In the genomic region with DNA sequence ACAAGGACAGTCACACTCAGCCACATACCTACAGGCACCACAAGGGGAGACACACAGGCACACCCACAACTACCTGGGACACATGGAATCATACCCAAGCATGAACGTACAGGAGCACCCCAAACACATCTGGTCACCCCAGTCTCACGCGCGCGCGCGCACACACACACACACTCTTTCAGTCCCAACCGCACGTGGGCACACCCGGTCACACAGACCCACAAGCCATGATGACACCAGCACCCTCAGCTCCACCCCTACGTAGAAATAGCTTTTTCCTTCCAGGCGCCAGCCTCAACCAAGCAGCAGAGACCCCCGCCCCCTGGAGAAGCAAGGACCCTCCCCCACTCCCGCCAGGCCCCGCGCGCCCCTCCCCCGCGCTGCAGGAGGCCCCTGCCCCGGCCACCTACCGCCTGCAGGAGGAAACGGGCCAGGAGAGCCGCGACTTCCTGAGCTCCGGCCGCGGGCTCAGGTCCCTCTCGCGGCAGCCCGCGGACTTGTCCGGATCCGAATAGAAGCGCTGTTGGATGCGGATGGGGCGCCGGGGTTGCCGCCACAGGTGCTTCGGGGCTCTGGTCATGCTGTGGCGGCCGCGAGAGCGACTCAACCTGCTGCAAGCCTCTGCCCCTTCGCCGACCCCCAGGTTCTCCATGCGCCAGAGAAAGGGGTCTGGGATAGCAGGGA, we compare ENCODE assay signal across 9 cellular contexts. TPM values are rescaled to one million over a fixed set of nuclear protein-coding genes. Genes with fewer than 3 reads are reported as not detected.
A peak's percentile ranks its signal among the peaks of the same experiment; 100 is the strongest.
DNase-seq lines count a peak whose midpoint lies in the region; ATAC-seq and TF ChIP-seq lines count a peak whose summit lies in the region.
"Had no signal": no experiment of that assay in that cellular context is flagged by ENCODE, and none has a peak within 500 bp of the region (broad histone marks: within the 10 kb centered on the region; RNA-seq: fewer than 3 reads in every experiment).

No MANE protein-coding gene starts in this region.

- H3K27ac ChIP-seq in neural cell (ENCODE audit: low read length) (peak overlapping the region; percentile 47), MM.1S (ENCODE audit: low read length) (no peak overlapping the region)

- peaks cover 0 to 21% (median 3%) of the 10 kb centered on the region in 5 experiments for H3K9me3 Mint-ChIP-seq in brain

- ATAC-seq in GM19463 (IDR thresholded peaks at IDR 0.05; ENCODE audit: unreplicated experiment) (no peak), HG03571 (IDR thresholded peaks at IDR 0.05; ENCODE audit: unreplicated experiment) (no peak)

- TF ChIP-seq CTCF in brain (conservative IDR thresholded peaks at IDR 0.05) = peak in 1 of 2 experiments; percentile 47
- peak; percentile 60 for TF ChIP-seq CTCF in neural cell (IDR thresholded peaks at IDR 0.05; ENCODE audit: poor library complexity, severe bottlenecking)
- TF ChIP-seq CTCF in MM.1S (IDR thresholded peaks at IDR 0.05; ENCODE audit: low read length) = no peak

- TF ChIP-seq RAD21 in neural cell (conservative IDR thresholded peaks at IDR 0.05) = peak; percentile 56

- H3K9me3 ChIP-seq in neural cell (ENCODE audit: low read length) (no peaks in the 10 kb centered on the region), MM.1S (replicated peaks; ENCODE audit: insufficient read depth, low read length) (no peaks in the 10 kb centered on the region)

- H3K27ac Mint-ChIP-seq in brain = peak overlapping the region in 4 of 5 experiments; percentile 79 to 91 (median 82)
- H3K27ac Mint-ChIP-seq: nephron had no signal

- no peak for TF ChIP-seq EP300 in neural cell (conservative IDR thresholded peaks at IDR 0.05; ENCODE audit: poor library complexity, severe bottlenecking)

- H3K4me2 ChIP-seq in neural cell (ENCODE audit: low read length) (peak overlapping the region; percentile 51), MM.1S (ENCODE audit: low read depth, low read length) (no peak overlapping the region)

- H3K9me2 ChIP-seq in neural cell (ENCODE audit: insufficient read depth, low read length) = no peaks in the 10 kb centered on the region
- no peaks in the 10 kb centered on the region for H3K9me2 ChIP-seq in MM.1S (replicated peaks; ENCODE audit: insufficient read depth, low read length)

- no peaks in the 10 kb centered on the region for H3K4me1 ChIP-seq in MM.1S (ENCODE audit: low read length)

- H3K27me3 Mint-ChIP-seq in brain = peaks cover 72% of the 10 kb centered on the region

- no peaks in the 10 kb centered on the region for H3K36me3 ChIP-seq in neural cell (ENCODE audit: insufficient read depth, low read length)
- H3K36me3 ChIP-seq in MM.1S (replicated peaks; ENCODE audit: insufficient read depth, low read length) = no peaks in the 10 kb centered on the region

- peaks cover 27% of the 10 kb centered on the region for H3K27me3 ChIP-seq in neural cell (ENCODE audit: insufficient read depth, low read depth, low read length)
- peaks cover 44% of the 10 kb centered on the region for H3K27me3 ChIP-seq in MM.1S (replicated peaks; ENCODE audit: insufficient read depth, low read length)

- peak overlapping the region; percentile 73 for H3K9ac ChIP-seq in neural cell (ENCODE audit: low read length)
- no peak overlapping the region for H3K9ac ChIP-seq in MM.1S (ENCODE audit: low read length)

- H3K79me2 ChIP-seq in neural cell (replicated peaks; ENCODE audit: insufficient read depth, low read length) = no peaks in the 10 kb centered on the region
- H3K79me2 ChIP-seq in MM.1S (ENCODE audit: low read length) = no peaks in the 10 kb centered on the region

- DNase-seq in NCI-H1694 (lab: John Stamatoyannopoulos, UW) (peak; percentile 15), NCI-H1694 treated with DMSO at 0.1 percent for 48 hours (lab: John Stamatoyannopoulos, UW) (no peak), NCI-H1105 treated with DMSO at 0.1 percent for 48 hours (lab: John Stamatoyannopoulos, UW) (peak; percentile 52), MM.1S (no peak)

- H3K4me3 ChIP-seq in neural cell (ENCODE audit: low read length) (peak overlapping the region; percentile 80), MM.1S (ENCODE audit: low read length) (no peak overlapping the region)

- peak overlapping the region; percentile 81 to 93 (median 89) for H3K4me3 Mint-ChIP-seq in brain

- H2AFZ ChIP-seq in neural cell (ENCODE audit: low read depth, low read length) = peak overlapping the region; percentile 65
- no peak overlapping the region for H2AFZ ChIP-seq in MM.1S (ENCODE audit: low read length)

- peaks cover 34% of the 10 kb centered on the region for H3K4me1 Mint-ChIP-seq in brain

- H4K20me1 ChIP-seq in neural cell (ENCODE audit: insufficient read depth) = no peaks in the 10 kb centered on the region
- no peaks in the 10 kb centered on the region for H4K20me1 ChIP-seq in MM.1S (ENCODE audit: insufficient read depth, low read length)

- H3K36me3 Mint-ChIP-seq in brain = no peaks in the 10 kb centered on the region

- H3F3A ChIP-seq in neural cell (ENCODE audit: insufficient read depth, low read length, poor library complexity, severe bottlenecking) (no peaks in the 10 kb centered on the region), MM.1S (ENCODE audit: insufficient read depth, low read length) (no peaks in the 10 kb centered on the region)

TF ChIP-seq in neural cell, 6 proteins besides CTCF, POLR2A, EP300 and RAD21:
- TF ChIP-seq POLR2AphosphoS5 (IDR thresholded peaks at IDR 0.05) (peak; percentile 37), EZH2 (IDR thresholded peaks at IDR 0.05; ENCODE audit: borderline replicate concordance, insufficient read depth, low read length, poor library complexity, severe bottlenecking) (no peak), SMC3 (conservative IDR thresholded peaks at IDR 0.05; ENCODE audit: poor library complexity) (peak; percentile 61), MXI1 (conservative IDR thresholded peaks at IDR 0.05; ENCODE audit: poor library complexity, severe bottlenecking) (peak; percentile 38), TAF1 (IDR thresholded peaks at IDR 0.05; ENCODE audit: low read depth) (no peak)
- TF ChIP-seq, protein P1, sequence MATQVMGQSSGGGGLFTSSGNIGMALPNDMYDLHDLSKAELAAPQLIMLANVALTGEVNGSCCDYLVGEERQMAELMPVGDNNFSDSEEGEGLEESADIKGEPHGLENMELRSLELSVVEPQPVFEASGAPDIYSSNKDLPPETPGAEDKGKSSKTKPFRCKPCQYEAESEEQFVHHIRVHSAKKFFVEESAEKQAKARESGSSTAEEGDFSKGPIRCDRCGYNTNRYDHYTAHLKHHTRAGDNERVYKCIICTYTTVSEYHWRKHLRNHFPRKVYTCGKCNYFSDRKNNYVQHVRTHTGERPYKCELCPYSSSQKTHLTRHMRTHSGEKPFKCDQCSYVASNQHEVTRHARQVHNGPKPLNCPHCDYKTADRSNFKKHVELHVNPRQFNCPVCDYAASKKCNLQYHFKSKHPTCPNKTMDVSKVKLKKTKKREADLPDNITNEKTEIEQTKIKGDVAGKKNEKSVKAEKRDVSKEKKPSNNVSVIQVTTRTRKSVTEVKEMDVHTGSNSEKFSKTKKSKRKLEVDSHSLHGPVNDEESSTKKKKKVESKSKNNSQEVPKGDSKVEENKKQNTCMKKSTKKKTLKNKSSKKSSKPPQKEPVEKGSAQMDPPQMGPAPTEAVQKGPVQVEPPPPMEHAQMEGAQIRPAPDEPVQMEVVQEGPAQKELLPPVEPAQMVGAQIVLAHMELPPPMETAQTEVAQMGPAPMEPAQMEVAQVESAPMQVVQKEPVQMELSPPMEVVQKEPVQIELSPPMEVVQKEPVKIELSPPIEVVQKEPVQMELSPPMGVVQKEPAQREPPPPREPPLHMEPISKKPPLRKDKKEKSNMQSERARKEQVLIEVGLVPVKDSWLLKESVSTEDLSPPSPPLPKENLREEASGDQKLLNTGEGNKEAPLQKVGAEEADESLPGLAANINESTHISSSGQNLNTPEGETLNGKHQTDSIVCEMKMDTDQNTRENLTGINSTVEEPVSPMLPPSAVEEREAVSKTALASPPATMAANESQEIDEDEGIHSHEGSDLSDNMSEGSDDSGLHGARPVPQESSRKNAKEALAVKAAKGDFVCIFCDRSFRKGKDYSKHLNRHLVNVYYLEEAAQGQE (IDR thresholded peaks at IDR 0.05; ENCODE audit: borderline replicate concordance) = no peak

RNA-seq across cellular contexts. Expression of a gene that starts 6.4 kb away (rescaled TPM):
- 0.25 TPM for polyA plus RNA-seq in brain (ENCODE audit: insufficient read depth, low read depth, low replicate concordance)
- 1.6 and 2.6 TPM in 2 replicates for polyA plus RNA-seq in neural cell
- polyA minus RNA-seq in neural cell = 0.24 and 0.93 TPM in 2 replicates

RNA-seq across cellular contexts. Expression of a gene that starts 28.8 kb away (rescaled TPM):
- polyA plus RNA-seq in brain (ENCODE audit: insufficient read depth, low read depth, low replicate concordance) (184 TPM), neural cell (32.3 and 49.4 TPM in 2 replicates)
- 48.0 and 61.0 TPM in 2 replicates for polyA minus RNA-seq in neural cell

RNA-seq across cellular contexts. Expression of a gene that starts 39.7 kb away (rescaled TPM):
- polyA plus RNA-seq in brain (ENCODE audit: insufficient read depth, low read depth, low replicate concordance) (19.0 TPM), neural cell (17.7 and 23.8 TPM in 2 replicates)
- polyA minus RNA-seq in neural cell = 8.1 and 10.0 TPM in 2 replicates

RNA-seq across cellular contexts. Expression of a gene that starts 41.6 kb away (rescaled TPM):
- polyA plus RNA-seq in brain (ENCODE audit: insufficient read depth, low read depth, low replicate concordance) = 7.6 TPM
- polyA plus RNA-seq in neural cell = 2.5 and 3.7 TPM in 2 replicates
- 2.7 and 4.3 TPM in 2 replicates for polyA minus RNA-seq in neural cell

RNA-seq across cellular contexts. Expression of a gene that starts 48.7 kb away (rescaled TPM):
- polyA plus RNA-seq in brain (ENCODE audit: insufficient read depth, low read depth, low replicate concordance) (159 TPM), neural cell (94.9 and 134 TPM in 2 replicates)
- polyA minus RNA-seq in neural cell = 150 and 167 TPM in 2 replicates

Comparison
In these comparisons a context has a peak if more than half of its experiments do, and no peak if none do; other contexts are left out.
1. DNase-seq: peak in NCI-H1694 (single experiment) and NCI-H1105 treated with DMSO at 0.1 percent for 48 hours (single experiment); none in NCI-H1694 treated with DMSO at 0.1 percent for 48 hours (single experiment) and MM.1S (single experiment).